In genomic region chr19:13974073-13974472, GRCh38 we compare ENCODE assay signal across 10 cellular contexts. TPM values are rescaled to one million over a fixed set of nuclear protein-coding genes. Genes with fewer than 3 reads are reported as not detected.
DNase-seq lines count a peak whose midpoint lies in the region; ATAC-seq and TF ChIP-seq lines count a peak whose summit lies in the region.
"Had no signal": no experiment of that assay in that cellular context is flagged by ENCODE, and none has a peak within 500 bp of the region (broad histone marks: within the 10 kb centered on the region; RNA-seq: fewer than 3 reads in every experiment).

No MANE protein-coding gene starts in this region.

- ATAC-seq in CD8-positive, alpha-beta T cell = peak; percentile 82
- ATAC-seq in left lobe of liver (no peak), HG03280 (IDR thresholded peaks at IDR 0.05; ENCODE audit: unreplicated experiment) (no peak)

- peaks cover 12% of the 10 kb centered on the region for H3K4me1 Mint-ChIP-seq in CD8-positive, alpha-beta T cell (ENCODE audit: low read depth)

- no peaks in the 10 kb centered on the region for H3K9me3 Mint-ChIP-seq in CD8-positive, alpha-beta T cell
- H3K9me3 Mint-ChIP-seq: dendritic cell treated with granulocyte-macrophage colony-stimulating factor and Interleukin-4, amounts not matched to agents 40 ng/mL and 50 ng/mL, for 4 days had no signal

- DNase-seq in CD8-positive, alpha-beta T cell = peak in 6 of 7 experiments; percentile 23 to 65 (median 54)
- DNase-seq in NCI-H1436 treated with DMSO at 0.1 percent for 48 hours (lab: John Stamatoyannopoulos, UW) = peak; percentile 92
- peak; percentile 15 for DNase-seq in activated effector memory CD4-positive, alpha-beta T cell treated with Interleukin-2 at 50 U/mL for 16 hours
- peak; percentile 71 for DNase-seq in kidney glomerular epithelial cell (lab: John Stamatoyannopoulos, UW)
- DNase-seq in NCI-H1930 (lab: John Stamatoyannopoulos, UW) = no peak
- no peak for DNase-seq in GM19238 (ENCODE audit: insufficient read length, low spot score)
- no peak for DNase-seq in left lobe of liver (ENCODE audit: low spot score)

- H3K27ac ChIP-seq in CD8-positive, alpha-beta T cell (ENCODE audit: low read depth, low read length) = no peak overlapping the region

- H3K36me3 ChIP-seq in CD8-positive, alpha-beta T cell (ENCODE audit: insufficient read depth, low read length) = peaks cover 7% of the 10 kb centered on the region

- peak overlapping the region; percentile 46 for H3K27ac Mint-ChIP-seq in CD8-positive, alpha-beta T cell
- H3K27ac Mint-ChIP-seq: dendritic cell treated with granulocyte-macrophage colony-stimulating factor and Interleukin-4, amounts not matched to agents 40 ng/mL and 50 ng/mL, for 4 days had no signal

- intact Hi-C loops in CD8-positive, alpha-beta T cell (cut with DNase I, micrococcal nuclease) = loop anchor here in 1 of 2 experiments (5.0 kb wide), 1 partner anchor 33 kb away; the partner anchor contains the start of gene RFX1

- H3K4me3 ChIP-seq in CD8-positive, alpha-beta T cell (ENCODE audit: low read depth, low read length) = no peak overlapping the region

- H3K4me1 ChIP-seq in CD8-positive, alpha-beta T cell (ENCODE audit: insufficient read depth, low read length) = peaks cover 12% of the 10 kb centered on the region

- TF ChIP-seq CTCF in CD8-positive, alpha-beta T cell (IDR thresholded peaks at IDR 0.05) = no peak

- peaks cover 36% of the 10 kb centered on the region for H3K36me3 Mint-ChIP-seq in CD8-positive, alpha-beta T cell

- no peaks in the 10 kb centered on the region for H3K27me3 Mint-ChIP-seq in CD8-positive, alpha-beta T cell (ENCODE audit: low read depth)
- H3K27me3 Mint-ChIP-seq: dendritic cell treated with granulocyte-macrophage colony-stimulating factor and Interleukin-4, amounts not matched to agents 40 ng/mL and 50 ng/mL, for 4 days had no signal

- POLR2A ChIA-PET in CD8-positive, alpha-beta T cell (lab: Charles Lee) = interaction anchor here (0.7 kb wide), 1 partner anchor 544 kb away, joined by 3 read pairs; the partner anchor contains the start of gene DNAJB1

- CTCF ChIA-PET in CD8-positive, alpha-beta T cell (lab: Charles Lee) = interaction anchor here (1.0 to 1.2 kb wide), 2 partner anchors 33 to 56 kb away, joined by 3 read pairs; no protein-coding TSS in a partner anchor

- H3K27me3 ChIP-seq in CD8-positive, alpha-beta T cell (ENCODE audit: insufficient read depth, low read length) = no peaks in the 10 kb centered on the region

- peak overlapping the region; percentile 4 for H3K4me3 Mint-ChIP-seq in CD8-positive, alpha-beta T cell
- H3K4me3 Mint-ChIP-seq: dendritic cell treated with granulocyte-macrophage colony-stimulating factor and Interleukin-4, amounts not matched to agents 40 ng/mL and 50 ng/mL, for 4 days had no signal

- no peaks in the 10 kb centered on the region for H3K9me3 ChIP-seq in CD8-positive, alpha-beta T cell (ENCODE audit: low read length)

RNA-seq across cellular contexts. Expression of gene DCAF15, which starts 21.8 kb away (rescaled TPM):
- 100 to 1,000 TPM in 1 of 2 experiments, 10 to 100 TPM in 1; 86.5 to 101 TPM for total RNA-seq in CD8-positive, alpha-beta T cell
- total RNA-seq in left lobe of liver = 11.4 TPM

RNA-seq across cellular contexts. Expression of gene RFX1, which starts 32.0 kb away (rescaled TPM):
- total RNA-seq in CD8-positive, alpha-beta T cell = 10 to 100 TPM; 11.2 to 13.0 TPM
- 7.0 TPM for total RNA-seq in left lobe of liver

RNA-seq across cellular contexts. Expression of gene PODNL1, which starts 35.9 kb away (rescaled TPM):
- not detected for total RNA-seq in CD8-positive, alpha-beta T cell
- not detected for total RNA-seq in left lobe of liver
- total RNA-seq: skeletal muscle tissue had no signal

RNA-seq across cellular contexts. Expression of gene RLN3, which starts 53.9 kb away (rescaled TPM):
- total RNA-seq in CD8-positive, alpha-beta T cell = not detected
- total RNA-seq in left lobe of liver = not detected
- total RNA-seq: skeletal muscle tissue had no signal

RNA-seq across cellular contexts. Expression of gene IL27RA, which starts 57.5 kb away (rescaled TPM):
- 10 to 100 TPM; 25.4 to 25.7 TPM for total RNA-seq in CD8-positive, alpha-beta T cell
- total RNA-seq in left lobe of liver = 1.4 TPM

Comparison
In these comparisons a context has a peak if more than half of its experiments do, and no peak if none do; other contexts are left out.
1. DNase-seq: peak in CD8-positive, alpha-beta T cell (6 of 7), NCI-H1436 treated with DMSO at 0.1 percent for 48 hours (single experiment), activated effector memory CD4-positive, alpha-beta T cell treated with Interleukin-2 at 50 U/mL for 16 hours (single experiment) and kidney glomerular epithelial cell (single experiment); none in NCI-H1930 (0 of 2), GM19238 (single experiment) and left lobe of liver (single experiment).